11 cellular contexts compared by ENCODE assay signal in the genomic region with DNA sequence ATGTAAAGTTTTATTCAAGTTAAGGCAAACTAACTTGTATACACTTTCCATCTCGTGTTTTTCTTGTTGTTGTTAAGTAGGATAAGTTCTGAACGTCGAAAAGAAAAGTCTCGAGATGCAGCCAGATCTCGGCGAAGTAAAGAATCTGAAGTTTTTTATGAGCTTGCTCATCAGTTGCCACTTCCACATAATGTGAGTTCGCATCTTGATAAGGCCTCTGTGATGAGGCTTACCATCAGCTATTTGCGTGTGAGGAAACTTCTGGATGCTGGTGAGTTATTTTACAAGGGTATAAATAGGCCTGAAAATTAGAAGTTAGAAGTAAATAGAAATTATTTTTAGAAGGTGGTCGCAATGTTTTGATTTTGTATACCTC. TPM values are rescaled to one million over a fixed set of nuclear protein-coding genes. Genes with fewer than 3 reads are reported as not detected.
DNase-seq lines count a peak whose midpoint lies in the region; ATAC-seq, FAIRE-seq and TF ChIP-seq lines count a peak whose summit lies in the region.
"Had no signal": no experiment of that assay in that cellular context is flagged by ENCODE, and none has a peak within 500 bp of the region (broad histone marks: within the 10 kb centered on the region; RNA-seq: fewer than 3 reads in every experiment).

No MANE protein-coding gene starts in this region.

- H3K27ac ChIP-seq in left lung = peak overlapping the region; percentile 0 to 21

- peaks cover 0 to 44% of the 10 kb centered on the region in 2 donors for H3K36me3 ChIP-seq in left lung

- H3K4me1 ChIP-seq in left lung = peaks cover 11 to 58% of the 10 kb centered on the region in 2 donors

- intact Hi-C loops in activated CD8-positive, alpha-beta T cell treated with anti-CD3 and anti-CD28 coated beads for 36 hours (cut with micrococcal nuclease) = no loop called here
- intact Hi-C loops in left lung (cut with DNase I) = no loop called here
- intact Hi-C loops in sciatic nerve (cut with DNase I) = loop anchor here (10.0 kb wide), 1 partner anchor 255 kb away; no protein-coding TSS in a partner anchor

- no peak for TF ChIP-seq POLR2A in GM12892 (IDR thresholded peaks at IDR 0.05; ENCODE audit: low read depth, low read length)

- no peak overlapping the region for H3K4me3 ChIP-seq in left lung
- H3K4me3 ChIP-seq: heart right ventricle had no signal

- peak overlapping the region; percentile 48 for H3K4me3 Mint-ChIP-seq in activated CD8-positive, alpha-beta T cell treated with anti-CD3 and anti-CD28 coated beads for 36 hours

- no peak for ATAC-seq in activated CD8-positive, alpha-beta T cell treated with anti-CD3 and anti-CD28 coated beads for 36 hours
- ATAC-seq in left lung (no peak), sciatic nerve (no peak), HG02870 (IDR thresholded peaks at IDR 0.05; ENCODE audit: unreplicated experiment) (no peak)

- DNase-seq in A172 (ENCODE audit: low spot score) (peak; percentile 15), GM12892 (ENCODE audit: insufficient read length) (no peak), left lung (no peak), sciatic nerve (ENCODE audit: low spot score) (no peak), DMS153 treated with DMSO at 0.1 percent for 48 hours (lab: John Stamatoyannopoulos, UW; ENCODE audit: unreplicated experiment) (no peak)
- DNase-seq in activated CD8-positive, alpha-beta T cell treated with anti-CD3 and anti-CD28 coated beads for 36 hours = no peak
- no peak for DNase-seq in stimulated activated CD4-positive, alpha-beta T cell treated with anti-CD3 and anti-CD28 coated beads, Interleukin-12 subunit alpha, Interleukin-12 subunit beta, amount 100 ng/mL, for 4 hours
- DNase-seq: heart right ventricle, NCI-H1436, T-helper 9 cell had no signal

- H3K9me3 ChIP-seq in left lung = no peaks in the 10 kb centered on the region
- H3K9me3 ChIP-seq: heart right ventricle had no signal

- H3K27me3 ChIP-seq in left lung = no peaks in the 10 kb centered on the region
- H3K27me3 ChIP-seq: heart right ventricle had no signal

- peaks cover 43% of the 10 kb centered on the region for H3K36me3 Mint-ChIP-seq in activated CD8-positive, alpha-beta T cell treated with anti-CD3 and anti-CD28 coated beads for 36 hours (ENCODE audit: low read depth)

- CTCF ChIA-PET in activated CD8-positive, alpha-beta T cell treated with anti-CD3 and anti-CD28 coated beads for 36 hours (lab: Charles Lee) = interaction anchor here (0.8 to 2.7 kb wide), 17 partner anchors 9 to 258 kb away, joined by 3 to 10 read pairs (median 4); no protein-coding TSS in a partner anchor

- no peaks in the 10 kb centered on the region for H3K27me3 Mint-ChIP-seq in activated CD8-positive, alpha-beta T cell treated with anti-CD3 and anti-CD28 coated beads for 36 hours

- FAIRE-seq in GM12892 (lab: Jason Lieb, UNC) = peak; percentile 67

- peak overlapping the region; percentile 77 for H3K27ac Mint-ChIP-seq in activated CD8-positive, alpha-beta T cell treated with anti-CD3 and anti-CD28 coated beads for 36 hours

- POLR2A ChIA-PET in activated CD8-positive, alpha-beta T cell treated with anti-CD3 and anti-CD28 coated beads for 36 hours (lab: Charles Lee) = interaction anchor here (0.7 to 3.1 kb wide), 7 partner anchors 9 to 244 kb away, joined by 3 to 8 read pairs (median 4); no protein-coding TSS in a partner anchor

- H3K4me1 Mint-ChIP-seq in activated CD8-positive, alpha-beta T cell treated with anti-CD3 and anti-CD28 coated beads for 36 hours (ENCODE audit: low read depth) = peaks cover 75% of the 10 kb centered on the region

- TF ChIP-seq CTCF in activated CD8-positive, alpha-beta T cell treated with anti-CD3 and anti-CD28 coated beads for 36 hours (IDR thresholded peaks at IDR 0.05) = no peak
- no peak for TF ChIP-seq CTCF in left lung (IDR thresholded peaks at IDR 0.05)

- H3K9me3 Mint-ChIP-seq in activated CD8-positive, alpha-beta T cell treated with anti-CD3 and anti-CD28 coated beads for 36 hours = no peaks in the 10 kb centered on the region

RNA-seq across cellular contexts. Expression of a gene that starts 25.0 kb away (rescaled TPM):
- 226 and 236 TPM in 2 replicates for total RNA-seq in A172 (2014; rRNA removed; shearing (Covaris generic))
- 46.9 TPM for polyA plus RNA-seq in GM12892 (2012; ENCODE audit: missing spikeins)
- total RNA-seq in activated CD8-positive, alpha-beta T cell treated with anti-CD3 and anti-CD28 coated beads for 36 hours = 100 to 1,000 TPM; 133 to 140 TPM
- total RNA-seq in left lung = 100 to 1,000 TPM; 145 to 272 TPM
- total RNA-seq in sciatic nerve = 123 TPM

RNA-seq across cellular contexts. Expression of a gene that starts 41.9 kb away (rescaled TPM):
- total RNA-seq in A172 (2014; rRNA removed; shearing (Covaris generic)) = 33.0 and 36.3 TPM in 2 replicates
- polyA plus RNA-seq in GM12892 (2012; ENCODE audit: missing spikeins) = 9.9 TPM
- total RNA-seq in activated CD8-positive, alpha-beta T cell treated with anti-CD3 and anti-CD28 coated beads for 36 hours = 10 to 100 TPM; 11.4 to 11.6 TPM
- total RNA-seq in left lung (1 to 10 TPM; 5.4 TPM), sciatic nerve (5.9 TPM)
